19 cellular contexts compared by ENCODE assay signal in the genomic region with DNA sequence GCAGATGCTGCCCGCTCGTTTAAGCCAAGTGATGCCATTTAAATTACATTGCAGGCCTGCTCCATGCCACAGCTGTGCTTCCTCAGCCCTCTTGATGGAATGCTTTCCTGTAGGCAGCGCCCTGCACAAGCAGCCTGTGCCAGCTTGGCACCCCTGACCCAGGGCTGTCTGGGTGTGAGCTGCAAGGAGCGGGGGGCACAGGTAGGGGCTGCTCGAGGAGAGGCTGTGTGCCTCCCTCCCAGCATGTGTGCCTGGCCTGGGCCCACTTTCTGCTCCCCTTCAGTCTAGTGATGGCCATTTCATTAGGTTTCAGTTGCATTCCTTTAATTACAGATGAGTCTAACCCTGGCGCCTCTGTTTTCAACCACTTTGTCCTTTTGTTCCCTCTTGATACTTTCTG. TPM values are rescaled to one million over a fixed set of nuclear protein-coding genes. Genes with fewer than 3 reads are reported as not detected.
DNase-seq lines count a peak whose midpoint lies in the region; ATAC-seq lines count a peak whose summit lies in the region.
"Had no signal": no experiment of that assay in that cellular context is flagged by ENCODE, and none has a peak within 500 bp of the region (broad histone marks: within the 10 kb centered on the region; RNA-seq: fewer than 3 reads in every experiment).

No MANE protein-coding gene starts in this region.

- H3K9ac ChIP-seq in trophoblast cell (ENCODE audit: low read length): peak overlapping the region; percentile 21
- H3K9ac ChIP-seq: BLaER1, GM23248 had no signal

- H4K12ac ChIP-seq in trophoblast cell (ENCODE audit: low read depth, low read length): no peak overlapping the region

- H2BK5ac ChIP-seq in trophoblast cell (ENCODE audit: low read depth, low read length, poor library complexity): no peak overlapping the region

- peaks cover 7% of the 10 kb centered on the region for H3K4me1 Mint-ChIP-seq in activated CD4-positive, alpha-beta memory T cell treated with anti-CD3 and anti-CD28 coated beads, Interleukin-2, amount 10 ng/mL, durations not matched to agents 7 days and 5 days
- H3K4me1 Mint-ChIP-seq: B cell had no signal

- no peaks in the 10 kb centered on the region for H3K27me3 ChIP-seq in trophoblast cell (ENCODE audit: insufficient read depth, low read length)
- H3K27me3 ChIP-seq: BLaER1 had no signal

- WGBS in trophoblast cell (ENCODE audit: extremely low coverage, insufficient coverage, insufficient read length): no CpG with 5 or more reads among the region's 6 CpGs

- H3K9me3 Mint-ChIP-seq in activated CD4-positive, alpha-beta memory T cell treated with anti-CD3 and anti-CD28 coated beads, Interleukin-2, amount 10 ng/mL, durations not matched to agents 7 days and 5 days: no peaks in the 10 kb centered on the region
- H3K9me3 Mint-ChIP-seq: CD4-positive, CD25-positive, alpha-beta regulatory T cell; CD8-positive, alpha-beta T cell had no signal

- no peak for ATAC-seq in Right ventricle myocardium superior (ENCODE audit: poor library complexity)
- no peak for ATAC-seq in left cardiac atrium
- no peak for ATAC-seq in HG02623 (IDR thresholded peaks at IDR 0.05; ENCODE audit: unreplicated experiment)
- ATAC-seq: CD8-positive, alpha-beta T cell; GM12878 had no signal

- H3K14ac ChIP-seq in trophoblast cell (ENCODE audit: low read length): no peak overlapping the region

- H3K36me3 ChIP-seq in trophoblast cell (ENCODE audit: control insufficient read depth in 1 of 2, insufficient read depth in 2 of 2, low read length in 2 of 2): peaks cover 9 to 20% of the 10 kb centered on the region in 2 experiments

- H3K4me1 ChIP-seq in trophoblast cell (ENCODE audit: control insufficient read depth in 1 of 2, insufficient read depth in 2 of 2, low read length in 2 of 2): no peaks in the 10 kb centered on the region
- H3K4me1 ChIP-seq: BLaER1, Caco-2 had no signal

- no peak overlapping the region for H3K27ac Mint-ChIP-seq in activated CD4-positive, alpha-beta memory T cell treated with anti-CD3 and anti-CD28 coated beads, Interleukin-2, amount 10 ng/mL, durations not matched to agents 7 days and 5 days
- H3K27ac Mint-ChIP-seq: B cell; CD8-positive, alpha-beta T cell had no signal

- H2AFZ ChIP-seq in trophoblast cell (ENCODE audit: insufficient read depth, low read length, poor library complexity): no peak overlapping the region
- H2AFZ ChIP-seq: GM23248 had no signal

- H3K4ac ChIP-seq in trophoblast cell (ENCODE audit: low read depth, low read length): no peak overlapping the region

- no peak overlapping the region for H4K91ac ChIP-seq in trophoblast cell (ENCODE audit: low read depth, low read length)

- H3K79me1 ChIP-seq in trophoblast cell (ENCODE audit: low read length): no peaks in the 10 kb centered on the region

- H3K18ac ChIP-seq in trophoblast cell (ENCODE audit: low read length): no peak overlapping the region

- CTCF ChIA-PET in activated CD4-positive, alpha-beta memory T cell treated with anti-CD3 and anti-CD28 coated beads, Interleukin-2, amount 10 ng/mL, durations not matched to agents 7 days and 5 days (lab: Charles Lee): no interaction called here

- POLR2A ChIA-PET in activated CD4-positive, alpha-beta memory T cell treated with anti-CD3 and anti-CD28 coated beads, Interleukin-2, amount 10 ng/mL, durations not matched to agents 7 days and 5 days (lab: Charles Lee): no interaction called here

- H3K27ac ChIP-seq in trophoblast cell (ENCODE audit: low read depth, low read length): no peak overlapping the region
- H3K27ac ChIP-seq: 22Rv1, BLaER1, C4-2B, GM23248 had no signal

- no peak overlapping the region for H2BK120ac ChIP-seq in trophoblast cell (ENCODE audit: insufficient read depth, low read length, poor library complexity)

- H2AK5ac ChIP-seq in trophoblast cell (ENCODE audit: low read length): no peak overlapping the region

- no peak overlapping the region for H3K23ac ChIP-seq in trophoblast cell (ENCODE audit: low read length)

- H3K9me3 ChIP-seq in trophoblast cell (ENCODE audit: insufficient read depth, low read depth, low read length): peaks cover 4% of the 10 kb centered on the region
- H3K9me3 ChIP-seq: BLaER1, Caco-2 had no signal

- DNase-seq in Right ventricle myocardium superior (peak; percentile 15), left cardiac atrium (no peak), islet precursor cell (peak; percentile 31), trophoblast cell (no peak)
- no peak for DNase-seq in activated CD4-positive, alpha-beta memory T cell treated with anti-CD3 and anti-CD28 coated beads, Interleukin-2, amount 10 ng/mL, durations not matched to agents 7 days and 5 days
- DNase-seq: Caco-2; CD4-positive, CD25-positive, alpha-beta regulatory T cell; CD8-positive, alpha-beta T cell; DMS153; DND-41; GM23248; H7; HCEC 1CT had no signal

- H3K4me3 ChIP-seq in trophoblast cell (ENCODE audit: low read depth, low read length): peak overlapping the region; percentile 25
- H3K4me3 ChIP-seq: BLaER1, GM12878, GM23248 had no signal

- no peak overlapping the region for H3K4me2 ChIP-seq in trophoblast cell (ENCODE audit: low read length)
- H3K4me2 ChIP-seq: BLaER1 had no signal

- no peak overlapping the region for H3K4me3 Mint-ChIP-seq in activated CD4-positive, alpha-beta memory T cell treated with anti-CD3 and anti-CD28 coated beads, Interleukin-2, amount 10 ng/mL, durations not matched to agents 7 days and 5 days
- H3K4me3 Mint-ChIP-seq: B cell; CD4-positive, CD25-positive, alpha-beta regulatory T cell; CD8-positive, alpha-beta T cell had no signal

- intact Hi-C loops in Right ventricle myocardium superior (cut with DNase I) (no loop called here), left cardiac atrium (cut with DNase I) (no loop called here)

- peaks cover 46% of the 10 kb centered on the region for H3K36me3 Mint-ChIP-seq in activated CD4-positive, alpha-beta memory T cell treated with anti-CD3 and anti-CD28 coated beads, Interleukin-2, amount 10 ng/mL, durations not matched to agents 7 days and 5 days (ENCODE audit: low read depth)

- H4K8ac ChIP-seq in trophoblast cell (ENCODE audit: low read depth, low read length): no peak overlapping the region

- H3K27me3 Mint-ChIP-seq in activated CD4-positive, alpha-beta memory T cell treated with anti-CD3 and anti-CD28 coated beads, Interleukin-2, amount 10 ng/mL, durations not matched to agents 7 days and 5 days: no peaks in the 10 kb centered on the region
- H3K27me3 Mint-ChIP-seq: B cell; CD4-positive, CD25-positive, alpha-beta regulatory T cell had no signal

- no peak overlapping the region for H2BK12ac ChIP-seq in trophoblast cell (ENCODE audit: low read length)

- H3K79me2 ChIP-seq in trophoblast cell (ENCODE audit: control insufficient read depth, insufficient read depth, low read length, poor library complexity): no peaks in the 10 kb centered on the region

RNA-seq across cellular contexts. Expression of gene ANO7, which starts 10.5 kb away (rescaled TPM):
- 0.35 TPM for total RNA-seq in Right ventricle myocardium superior
- 1 to 10 TPM; 1.2 to 1.8 TPM for total RNA-seq in left cardiac atrium
- 1.9 and 2.1 TPM in 2 replicates for polyA plus RNA-seq in trophoblast cell (2013)
- under 1 TPM; 0.53 to 0.91 TPM for total RNA-seq in activated CD4-positive, alpha-beta memory T cell treated with anti-CD3 and anti-CD28 coated beads, Interleukin-2, amount 10 ng/mL, durations not matched to agents 7 days and 5 days
- polyA plus RNA-seq: CD4-positive, CD25-positive, alpha-beta regulatory T cell had no signal

RNA-seq across cellular contexts. Expression of gene PPP1R7, which starts 27.7 kb away (rescaled TPM):
- total RNA-seq in Right ventricle myocardium superior (66.0 TPM), left cardiac atrium (10 to 100 TPM; 61.9 to 68.4 TPM)
- polyA plus RNA-seq in trophoblast cell (2013): 62.6 and 68.8 TPM in 2 replicates
- 100 to 1,000 TPM; 103 to 106 TPM for total RNA-seq in activated CD4-positive, alpha-beta memory T cell treated with anti-CD3 and anti-CD28 coated beads, Interleukin-2, amount 10 ng/mL, durations not matched to agents 7 days and 5 days

RNA-seq across cellular contexts. Expression of gene PASK, which starts 28.7 kb away (rescaled TPM):
- 3.2 TPM for total RNA-seq in Right ventricle myocardium superior
- total RNA-seq in left cardiac atrium: 1 to 10 TPM; 1.7 to 4.6 TPM
- polyA plus RNA-seq in trophoblast cell (2013): 12.7 and 15.6 TPM in 2 replicates
- total RNA-seq in activated CD4-positive, alpha-beta memory T cell treated with anti-CD3 and anti-CD28 coated beads, Interleukin-2, amount 10 ng/mL, durations not matched to agents 7 days and 5 days: 10 to 100 TPM; 58.1 to 58.9 TPM

Comparison
In these comparisons a context has a peak if more than half of its experiments do, and no peak if none do; other contexts are left out.
1. DNase-seq: peak in Right ventricle myocardium superior (single experiment) and islet precursor cell (single experiment); none in left cardiac atrium (single experiment), trophoblast cell (0 of 2) and activated CD4-positive, alpha-beta memory T cell treated with anti-CD3 and anti-CD28 coated beads, Interleukin-2, amount 10 ng/mL, durations not matched to agents 7 days and 5 days (single experiment).
2. RNA of gene PASK, which starts 28.7 kb away (total RNA-seq): 58.1 to 58.9 TPM in activated CD4-positive, alpha-beta memory T cell treated with anti-CD3 and anti-CD28 coated beads, Interleukin-2, amount 10 ng/mL, durations not matched to agents 7 days and 5 days; 1.7 to 4.6 TPM in left cardiac atrium and 3.2 TPM in Right ventricle myocardium superior (single experiment); every median in the first group is over 10 times any median in the second.